Comparison of ENCODE assay signal across 9 cellular contexts in the genomic region with DNA sequence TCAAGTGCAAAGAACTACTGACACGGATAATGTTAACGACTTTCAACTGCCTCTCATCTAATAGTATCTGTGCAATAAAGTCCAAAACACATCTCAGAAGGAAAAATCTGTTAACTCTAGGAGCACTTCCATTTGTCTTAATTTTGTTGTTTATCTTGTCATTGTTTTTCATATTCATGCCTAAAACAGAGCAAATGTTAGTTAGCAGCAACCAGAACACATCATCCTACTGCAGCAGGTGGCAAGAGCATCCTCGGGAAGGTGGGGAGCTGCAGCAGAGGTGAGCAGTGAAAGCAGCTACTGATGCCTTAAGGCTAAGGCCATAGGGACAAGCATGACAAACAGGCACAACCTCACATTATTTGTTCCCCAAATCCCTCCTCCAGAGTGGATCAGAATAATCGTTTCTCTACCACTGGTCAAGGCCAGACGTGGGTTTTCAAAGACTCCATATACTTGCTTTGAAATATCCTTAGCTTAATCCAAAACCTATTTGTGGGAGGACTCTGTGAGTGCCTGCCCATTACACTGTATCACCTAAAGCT. TPM values are rescaled to one million over a fixed set of nuclear protein-coding genes. Genes with fewer than 3 reads are reported as not detected.
DNase-seq lines count a peak whose midpoint lies in the region; ATAC-seq, FAIRE-seq and TF ChIP-seq lines count a peak whose summit lies in the region.
"Had no signal": no experiment of that assay in that cellular context is flagged by ENCODE, and none has a peak within 500 bp of the region (broad histone marks: within the 10 kb centered on the region; RNA-seq: fewer than 3 reads in every experiment).

No MANE protein-coding gene starts in this region.

- H3K4me2 ChIP-seq in astrocyte (ENCODE audit: low read length): peak overlapping the region; percentile 87

- H3K27me3 Mint-ChIP-seq in astrocyte (ENCODE audit: low read depth, unreplicated experiment) (no peaks in the 10 kb centered on the region), memory B cell (peaks cover 2% of the 10 kb centered on the region)

- H4K20me1 ChIP-seq in astrocyte (ENCODE audit: insufficient read depth, low read length): peaks cover 54% of the 10 kb centered on the region

- H3K79me2 ChIP-seq in astrocyte (ENCODE audit: insufficient read depth, low read length): peaks cover 59% of the 10 kb centered on the region

- H3K4me1 Mint-ChIP-seq in astrocyte (ENCODE audit: low read depth, unreplicated experiment): peaks cover 61% of the 10 kb centered on the region
- H3K4me1 Mint-ChIP-seq in memory B cell: peaks cover 30% of the 10 kb centered on the region

- H3K27me3 ChIP-seq in left ventricle myocardium inferior (ENCODE audit: low read depth) (no peaks in the 10 kb centered on the region), astrocyte (ENCODE audit: insufficient read depth, low read length) (no peaks in the 10 kb centered on the region), aorta (ENCODE audit: control insufficient read depth in 1 of 2, insufficient read depth in 2 of 2, low read length in 1 of 2) (no peaks in the 10 kb centered on the region)

- H3K4me3 Mint-ChIP-seq in astrocyte (ENCODE audit: unreplicated experiment) (peak overlapping the region; percentile 100), memory B cell (peak overlapping the region; percentile 100)

- H3K9ac ChIP-seq in astrocyte (ENCODE audit: low read length): peak overlapping the region; percentile 94

- no peak overlapping the region for H3K27ac ChIP-seq in left ventricle myocardium inferior (replicated peaks)
- no peak overlapping the region for H3K27ac ChIP-seq in astrocyte (ENCODE audit: low read depth, low read length)
- H3K27ac ChIP-seq in aorta (ENCODE audit: low read depth in 1 of 2, low read length in 2 of 2): no peak overlapping the region

- H3K9me3 ChIP-seq in left ventricle myocardium inferior (replicated peaks) (no peaks in the 10 kb centered on the region), astrocyte (ENCODE audit: insufficient read depth, low read depth, low read length) (no peaks in the 10 kb centered on the region), aorta (ENCODE audit: control insufficient read depth, low read length) (no peaks in the 10 kb centered on the region)

- H3K9me3 Mint-ChIP-seq in astrocyte (ENCODE audit: unreplicated experiment): no peaks in the 10 kb centered on the region
- peaks cover 1% of the 10 kb centered on the region for H3K9me3 Mint-ChIP-seq in memory B cell

- H3K4me3 ChIP-seq in left ventricle myocardium inferior (peak overlapping the region; percentile 94), astrocyte (ENCODE audit: insufficient read depth, low read depth, low read length) (peak overlapping the region; percentile 89), aorta (ENCODE audit: low read length in 2 of 2) (peak overlapping the region; percentile 52 to 85)

- peaks cover 51% of the 10 kb centered on the region for H3K4me1 ChIP-seq in left ventricle myocardium inferior
- H3K4me1 ChIP-seq in astrocyte (ENCODE audit: insufficient read depth, low read length): peaks cover 14% of the 10 kb centered on the region
- no peaks in the 10 kb centered on the region for H3K4me1 ChIP-seq in aorta (ENCODE audit: control insufficient read depth in 1 of 2, insufficient read depth in 2 of 2, low read length in 2 of 2)

- ATAC-seq in memory B cell (ENCODE audit: low read depth) (no peak), aorta (ENCODE audit: low FRiP score) (no peak)

- TF ChIP-seq CTCF in left ventricle myocardium inferior (IDR thresholded peaks at IDR 0.05; ENCODE audit: borderline replicate concordance) (no peak), astrocyte (IDR thresholded peaks at IDR 0.05; ENCODE audit: insufficient read depth, low read depth, low read length) (no peak)

- no peak for FAIRE-seq in astrocyte (lab: Jason Lieb, UNC)

- WGBS in aorta, 2 donors: 17 to 25% methylated on average over 5 of the region's 5 CpGs

- no peak for DNase-seq in left ventricle myocardium inferior
- no peak for DNase-seq in cardiac septum (ENCODE audit: low spot score)
- no peak for DNase-seq in astrocyte (ENCODE audit: low read depth)
- DNase-seq in memory B cell (ENCODE audit: low spot score in 2 of 2): no peak
- DNase-seq in aorta: no peak
- no peak for DNase-seq in effector CD4-positive, alpha-beta T cell
- no peak for DNase-seq in AG20443 (ENCODE audit: low spot score)
- DNase-seq in activated CD4-positive, CD25-positive, alpha-beta regulatory T cell treated with anti-CD3 and anti-CD28 coated beads, Interleukin-2, amount 50 U/mL, for 72 hours: no peak
- DNase-seq: activated CD4-positive, alpha-beta T cell treated with anti-CD3 and anti-CD28 coated beads, Interleukin-2, amount 50 U/mL, for 1 hour had no signal

- H2AFZ ChIP-seq in astrocyte (ENCODE audit: low read depth, low read length): peak overlapping the region; percentile 72

- H3K27ac Mint-ChIP-seq in astrocyte (ENCODE audit: unreplicated experiment) (peak overlapping the region; percentile 98), memory B cell (peak overlapping the region; percentile 98)

- intact Hi-C loops in left ventricle myocardium inferior (cut with micrococcal nuclease): no loop called here
- intact Hi-C loops in cardiac septum (cut with DNase I): loop anchor here (5.0 kb wide), 1 partner anchor 170 kb away; a partner anchor contains a TSS
- intact Hi-C loops in aorta (cut with DNase I): loop anchor here (2.0 to 10.0 kb wide), 6 partner anchors 80 to 290 kb away; a partner anchor contains a TSS

- peaks cover 2% of the 10 kb centered on the region for H3K36me3 Mint-ChIP-seq in astrocyte (ENCODE audit: low read depth, unreplicated experiment)
- no peaks in the 10 kb centered on the region for H3K36me3 Mint-ChIP-seq in memory B cell

- no peaks in the 10 kb centered on the region for H3K36me3 ChIP-seq in left ventricle myocardium inferior
- H3K36me3 ChIP-seq in astrocyte (ENCODE audit: insufficient read depth, low read length): no peaks in the 10 kb centered on the region
- H3K36me3 ChIP-seq in aorta (ENCODE audit: control insufficient read depth in 1 of 2, insufficient read depth in 2 of 2, low read length in 1 of 2): no peaks in the 10 kb centered on the region

RNA-seq across cellular contexts. Expression of a gene that starts 1.1 kb away (rescaled TPM):
- total RNA-seq in left ventricle myocardium inferior (23.7 TPM), cardiac septum (34.4 TPM), astrocyte (95.9 and 146 TPM in 2 replicates), aorta (10 to 100 TPM; 41.9 to 57.9 TPM)
- polyA plus RNA-seq in aorta: 10 to 100 TPM; 12.6 to 16.9 TPM
